28 cellular contexts compared by ENCODE assay signal in genomic region chr14:94269156-94269555, GRCh38. TPM values are rescaled to one million over a fixed set of nuclear protein-coding genes. Genes with fewer than 3 reads are reported as not detected.
DNase-seq lines count a peak whose midpoint lies in the region; ATAC-seq and TF ChIP-seq lines count a peak whose summit lies in the region.
"Had no signal": no experiment of that assay in that cellular context is flagged by ENCODE, and none has a peak within 500 bp of the region (broad histone marks: within the 10 kb centered on the region; RNA-seq: fewer than 3 reads in every experiment).

No MANE protein-coding gene starts in this region.

- ATAC-seq in PC-3, result no peak
- ATAC-seq: activated T-helper 17 cell treated with anti-CD3 and anti-CD28 coated beads, Interleukin-2, amount 50 U/mL, for 72 hours; GM12878; left lobe of liver had no signal

- POLR2A ChIA-PET in PC-3 (lab: Charles Lee; ENCODE audit: unreplicated experiment), result no interaction called here
- POLR2A ChIA-PET in activated CD4-positive, alpha-beta T cell treated with anti-CD3 and anti-CD28 coated beads, Interleukin-2, amount 10 ng/mL, durations not matched to agents 7 days and 5 days (lab: Charles Lee), result no interaction called here

- intact Hi-C loops in Calu3 (cut with micrococcal nuclease; ENCODE audit: unreplicated experiment), result no loop called here
- intact Hi-C loops in PC-3 (cut with micrococcal nuclease), result no loop called here

- H3K27me3 Mint-ChIP-seq in Calu3 (ENCODE audit: unreplicated experiment) (no peaks in the 10 kb centered on the region), neural progenitor cell (ENCODE audit: insufficient read depth, low read depth) (no peaks in the 10 kb centered on the region)
- peaks cover 2% of the 10 kb centered on the region for H3K27me3 Mint-ChIP-seq in activated CD4-positive, alpha-beta T cell treated with anti-CD3 and anti-CD28 coated beads, Interleukin-2, amount 10 ng/mL, durations not matched to agents 7 days and 5 days
- H3K27me3 Mint-ChIP-seq: activated CD4-positive, alpha-beta memory T cell treated with anti-CD3 and anti-CD28 coated beads for 36 hours; activated T-helper 17 cell treated with anti-CD3 and anti-CD28 coated beads, Interleukin-2, amount 50 U/mL, for 72 hours; progenitor cell of endocrine pancreas had no signal

- peaks cover 41% of the 10 kb centered on the region for H3K36me3 ChIP-seq in SJCRH30
- peaks cover 6% of the 10 kb centered on the region for H3K36me3 ChIP-seq in neural progenitor cell
- no peaks in the 10 kb centered on the region for H3K36me3 ChIP-seq in PC-3 (ENCODE audit: low read depth, low read length)

- BruUV-seq in Calu3 (replicated peaks; lab: Mats Ljungman, UMichigan) (no TSS peak), PC-3 (replicated peaks; lab: Mats Ljungman, UMichigan) (no TSS peak)

- H3K9me2 ChIP-seq in PC-3 (replicated peaks; ENCODE audit: low read length), result no peaks in the 10 kb centered on the region

- H3K36me3 Mint-ChIP-seq in Calu3 (ENCODE audit: insufficient read depth, unreplicated experiment), result no peaks in the 10 kb centered on the region
- H3K36me3 Mint-ChIP-seq in neural progenitor cell, result no peaks in the 10 kb centered on the region
- H3K36me3 Mint-ChIP-seq in activated CD4-positive, alpha-beta T cell treated with anti-CD3 and anti-CD28 coated beads, Interleukin-2, amount 10 ng/mL, durations not matched to agents 7 days and 5 days (ENCODE audit: low read depth), result no peaks in the 10 kb centered on the region
- H3K36me3 Mint-ChIP-seq: mesothelial cell of epicardium had no signal

- H3K9ac ChIP-seq in neural progenitor cell, result no peak overlapping the region
- H3K9ac ChIP-seq in PC-3 (ENCODE audit: low read length), result no peak overlapping the region

- no peaks in the 10 kb centered on the region for H3K27me3 ChIP-seq in SJCRH30
- H3K27me3 ChIP-seq in neural progenitor cell, result no peaks in the 10 kb centered on the region
- no peaks in the 10 kb centered on the region for H3K27me3 ChIP-seq in PC-3 (ENCODE audit: low read length)

- H3K9me3 Mint-ChIP-seq in Calu3 (ENCODE audit: low read depth, unreplicated experiment) (no peaks in the 10 kb centered on the region), neural progenitor cell (no peaks in the 10 kb centered on the region)
- H3K9me3 Mint-ChIP-seq in activated CD4-positive, alpha-beta T cell treated with anti-CD3 and anti-CD28 coated beads, Interleukin-2, amount 10 ng/mL, durations not matched to agents 7 days and 5 days, result no peaks in the 10 kb centered on the region
- H3K9me3 Mint-ChIP-seq: activated CD4-positive, alpha-beta memory T cell treated with anti-CD3 and anti-CD28 coated beads for 36 hours; activated naive CD4-positive, alpha-beta T cell treated with anti-CD3 and anti-CD28 coated beads, Interleukin-2, amount 50 U/mL, for 24 hours; mesothelial cell of epicardium; nephron had no signal

- no peak overlapping the region for H2AFZ ChIP-seq in neural progenitor cell (replicated peaks)
- no peak overlapping the region for H2AFZ ChIP-seq in PC-3 (ENCODE audit: low read length)

- DNase-seq in Calu3 (peak; percentile 30), SJCRH30 (peak; percentile 89 to 91), hippocampal formation (lab: John Stamatoyannopoulos, UW) (peak; percentile 31 to 54), putamen (ENCODE audit: low spot score) (peak; percentile 83), NCI-H1092 (lab: John Stamatoyannopoulos, UW) (no peak), neural progenitor cell (ENCODE audit: low spot score) (no peak), PC-3 (no peak)
- DNase-seq in activated CD4-positive, alpha-beta T cell treated with anti-CD3 and anti-CD28 coated beads, Interleukin-2, amount 10 ng/mL, durations not matched to agents 7 days and 5 days, result no peak
- DNase-seq: activated CD4-positive, alpha-beta memory T cell treated with anti-CD3 and anti-CD28 coated beads for 36 hours; activated CD8-positive, alpha-beta memory T cell treated with anti-CD3 and anti-CD28 coated beads, Interleukin-2, amount 50 U/mL, for 48 hours; aorta; Caco-2; DND-41; NCI-H2227 treated with DMSO at 0.1 percent for 48 hours; Right ventricle myocardium superior had no signal

- H4K20me1 ChIP-seq in neural progenitor cell (ENCODE audit: low read depth), result no peaks in the 10 kb centered on the region
- H4K20me1 ChIP-seq in PC-3 (ENCODE audit: low read length), result no peaks in the 10 kb centered on the region

- H3K4me1 ChIP-seq in SJCRH30 (peaks cover 16% of the 10 kb centered on the region), neural progenitor cell (no peaks in the 10 kb centered on the region), PC-3 (ENCODE audit: insufficient read depth, low read length) (no peaks in the 10 kb centered on the region)
- H3K4me1 ChIP-seq: Caco-2 had no signal

- peak overlapping the region; percentile 31 for H3K4me3 Mint-ChIP-seq in Calu3 (ENCODE audit: low read depth, unreplicated experiment)
- H3K4me3 Mint-ChIP-seq in neural progenitor cell, result no peak overlapping the region
- H3K4me3 Mint-ChIP-seq in activated CD4-positive, alpha-beta T cell treated with anti-CD3 and anti-CD28 coated beads, Interleukin-2, amount 10 ng/mL, durations not matched to agents 7 days and 5 days, result no peak overlapping the region
- H3K4me3 Mint-ChIP-seq: activated CD4-positive, alpha-beta memory T cell treated with anti-CD3 and anti-CD28 coated beads for 36 hours; activated naive CD4-positive, alpha-beta T cell treated with anti-CD3 and anti-CD28 coated beads, Interleukin-2, amount 50 U/mL, for 24 hours; activated T-helper 17 cell treated with anti-CD3 and anti-CD28 coated beads, Interleukin-2, amount 50 U/mL, for 72 hours; mesothelial cell of epicardium; nephron had no signal

- H3K27ac Mint-ChIP-seq in Calu3 (ENCODE audit: unreplicated experiment), result peak overlapping the region; percentile 22
- no peak overlapping the region for H3K27ac Mint-ChIP-seq in neural progenitor cell
- H3K27ac Mint-ChIP-seq in activated CD4-positive, alpha-beta T cell treated with anti-CD3 and anti-CD28 coated beads, Interleukin-2, amount 10 ng/mL, durations not matched to agents 7 days and 5 days, result no peak overlapping the region
- H3K27ac Mint-ChIP-seq: activated CD4-positive, alpha-beta memory T cell treated with anti-CD3 and anti-CD28 coated beads for 36 hours; activated naive CD4-positive, alpha-beta T cell treated with anti-CD3 and anti-CD28 coated beads, Interleukin-2, amount 50 U/mL, for 24 hours; activated T-helper 17 cell treated with anti-CD3 and anti-CD28 coated beads, Interleukin-2, amount 50 U/mL, for 72 hours; mesothelial cell of epicardium; nephron; progenitor cell of endocrine pancreas had no signal

- CTCF ChIA-PET in Calu3 (lab: Charles Lee) (interaction anchor here (0.5 kb wide), 1 partner anchor 77 kb away, joined by 3 read pairs; no protein-coding TSS in a partner anchor), PC-3 (lab: Charles Lee) (no interaction called here)
- CTCF ChIA-PET in activated CD4-positive, alpha-beta T cell treated with anti-CD3 and anti-CD28 coated beads, Interleukin-2, amount 10 ng/mL, durations not matched to agents 7 days and 5 days (lab: Charles Lee), result interaction anchor here (0.6 kb wide), 1 partner anchor 37 kb away, joined by 4 read pairs; no protein-coding TSS in a partner anchor

- H3K27ac ChIP-seq in SJCRH30 (peak overlapping the region; percentile 81), neural progenitor cell (no peak overlapping the region), PC-3 (ENCODE audit: low read length) (no peak overlapping the region)

- H3K9me3 ChIP-seq in SJCRH30 (replicated peaks) (no peaks in the 10 kb centered on the region), neural progenitor cell (ENCODE audit: low read depth) (no peaks in the 10 kb centered on the region), PC-3 (ENCODE audit: low read length) (no peaks in the 10 kb centered on the region)
- H3K9me3 ChIP-seq: Caco-2 had no signal

- H3K4me2 ChIP-seq in neural progenitor cell (no peak overlapping the region), PC-3 (ENCODE audit: low read length) (no peak overlapping the region)

- H3K4me1 Mint-ChIP-seq in Calu3 (ENCODE audit: low read depth, unreplicated experiment) (peaks cover 12% of the 10 kb centered on the region), neural progenitor cell (peaks cover 3% of the 10 kb centered on the region)
- no peaks in the 10 kb centered on the region for H3K4me1 Mint-ChIP-seq in activated CD4-positive, alpha-beta T cell treated with anti-CD3 and anti-CD28 coated beads, Interleukin-2, amount 10 ng/mL, durations not matched to agents 7 days and 5 days
- H3K4me1 Mint-ChIP-seq: activated naive CD4-positive, alpha-beta T cell treated with anti-CD3 and anti-CD28 coated beads, Interleukin-2, amount 50 U/mL, for 24 hours; activated T-helper 17 cell treated with anti-CD3 and anti-CD28 coated beads, Interleukin-2, amount 50 U/mL, for 72 hours; mesothelial cell of epicardium had no signal

- H3F3A ChIP-seq in neural progenitor cell (ENCODE audit: low read depth) (no peaks in the 10 kb centered on the region), PC-3 (ENCODE audit: low read length, unreplicated experiment) (no peaks in the 10 kb centered on the region)

- H3K79me2 ChIP-seq in neural progenitor cell (ENCODE audit: low read depth), result no peaks in the 10 kb centered on the region
- H3K79me2 ChIP-seq in PC-3 (ENCODE audit: low read length), result no peaks in the 10 kb centered on the region

- no peak for TF ChIP-seq CTCF in Calu3 (IDR thresholded peaks at IDR 0.05; ENCODE audit: unreplicated experiment)
- TF ChIP-seq CTCF in neural progenitor cell (IDR thresholded peaks at IDR 0.05), result no peak
- TF ChIP-seq CTCF in PC-3 (conservative IDR thresholded peaks at IDR 0.05; ENCODE audit: low read depth, low read length), result no peak

- H3K4me3 ChIP-seq in SJCRH30 (peak overlapping the region; percentile 35), neural progenitor cell (no peak overlapping the region), PC-3 (ENCODE audit: low read length) (no peak overlapping the region)
- H3K4me3 ChIP-seq: GM12878, skin epidermis had no signal

RNA-seq across cellular contexts. Expression of gene SERPINA10, which starts 23.9 kb away (rescaled TPM):
- total RNA-seq in Calu3 (2022), result not detected in 2 replicates
- 0.03 TPM in 1 of 2 replicates, not detected in the other for total RNA-seq in SJCRH30 (2014; rRNA removed; shearing (Covaris generic))
- total RNA-seq in neural progenitor cell (ENCODE audit: low replicate concordance), result not detected in 2 replicates
- not detected in 2 replicates for total RNA-seq in PC-3 (2014; rRNA removed)
- not detected for total RNA-seq in activated CD4-positive, alpha-beta T cell treated with anti-CD3 and anti-CD28 coated beads, Interleukin-2, amount 10 ng/mL, durations not matched to agents 7 days and 5 days
- total RNA-seq: A673; activated CD4-positive, alpha-beta memory T cell treated with anti-CD3 and anti-CD28 coated beads for 36 hours; activated T-helper 17 cell treated with anti-CD3 and anti-CD28 coated beads, Interleukin-2, amount 50 U/mL, for 72 hours; aorta; cardiac septum; fibroblast of lung; GM12878; mesothelial cell of epicardium; OCI-LY7; Right ventricle myocardium superior; ureter had no signal

RNA-seq across cellular contexts. Expression of gene SERPINA6, which starts 54.0 kb away (rescaled TPM):
- 4.5 and 5.8 TPM in 2 replicates for total RNA-seq in Calu3 (2022)
- total RNA-seq in SJCRH30 (2014; rRNA removed; shearing (Covaris generic)), result not detected in 2 replicates
- total RNA-seq in neural progenitor cell (ENCODE audit: low replicate concordance), result not detected in 2 replicates
- not detected in 2 replicates for total RNA-seq in PC-3 (2014; rRNA removed)
- not detected for total RNA-seq in activated CD4-positive, alpha-beta T cell treated with anti-CD3 and anti-CD28 coated beads, Interleukin-2, amount 10 ng/mL, durations not matched to agents 7 days and 5 days
- total RNA-seq: A673; activated CD4-positive, alpha-beta memory T cell treated with anti-CD3 and anti-CD28 coated beads for 36 hours; aorta; cardiac septum; fibroblast of lung; mesothelial cell of epicardium; OCI-LY7; Right ventricle myocardium superior; ureter had no signal

Comparison
In these comparisons a context has a peak if more than half of its experiments do, and no peak if none do; other contexts are left out.
1. DNase-seq: peak in Calu3 (single experiment), SJCRH30 (2 of 2), hippocampal formation (2 of 2) and putamen (single experiment); none in NCI-H1092 (single experiment), neural progenitor cell (single experiment), PC-3 (single experiment) and activated CD4-positive, alpha-beta T cell treated with anti-CD3 and anti-CD28 coated beads, Interleukin-2, amount 10 ng/mL, durations not matched to agents 7 days and 5 days (single experiment).